26 cellular contexts compared by ENCODE assay signal in the genomic region with DNA sequence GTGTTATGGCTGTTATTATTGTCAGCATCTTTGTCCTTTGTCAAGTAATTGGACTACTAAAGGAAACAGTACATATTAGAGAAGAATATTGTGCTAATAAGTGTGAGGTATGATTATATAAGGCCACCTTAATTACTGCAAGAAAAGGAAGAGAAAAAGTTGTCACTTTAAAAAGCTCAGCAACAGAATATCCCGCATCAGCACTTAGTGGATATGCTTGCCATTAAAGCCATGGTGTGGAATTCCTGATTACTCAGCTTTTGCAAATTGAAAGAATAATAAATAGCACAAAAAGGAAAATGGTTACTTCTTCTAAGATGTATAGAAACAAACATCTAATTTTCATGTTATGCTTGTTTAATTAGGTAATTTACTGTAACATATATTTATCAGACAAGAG.
DNase-seq lines count a peak whose midpoint lies in the region; ATAC-seq, FAIRE-seq and TF ChIP-seq lines count a peak whose summit lies in the region.
"Had no signal": no experiment of that assay in that cellular context is flagged by ENCODE, and none has a peak within 500 bp of the region (broad histone marks: within the 10 kb centered on the region; RNA-seq: fewer than 3 reads in every experiment).

No MANE protein-coding gene starts in this region.

- H3K27ac ChIP-seq in HepG2 (ENCODE audit: extremely low read length, insufficient read depth, low read length) (no peak overlapping the region), right lobe of liver (no peak overlapping the region), IMR-90 (ENCODE audit: insufficient read depth, low read length) (no peak overlapping the region), H1 (ENCODE audit: low read depth, low read length) (no peak overlapping the region)
- no peak overlapping the region for H3K27ac ChIP-seq in naive thymus-derived CD4-positive, alpha-beta T cell (ENCODE audit: low read depth, low read length)
- H3K27ac ChIP-seq: 22Rv1, BLaER1 had no signal

- H3K27ac Mint-ChIP-seq in naive thymus-derived CD4-positive, alpha-beta T cell = no peak overlapping the region
- H3K27ac Mint-ChIP-seq: CD14-positive monocyte; CD4-positive, alpha-beta memory T cell; CD4-positive, CD25-positive, alpha-beta regulatory T cell; CD8-positive, alpha-beta memory T cell had no signal

- no peak overlapping the region for H2AK9ac ChIP-seq in IMR-90 (replicated peaks; ENCODE audit: low read depth, low read length, poor library complexity)

- H3K4ac ChIP-seq in IMR-90 (ENCODE audit: low read depth, low read length) (no peak overlapping the region), H1 (replicated peaks; ENCODE audit: insufficient read length, low read depth, low read length) (no peak overlapping the region)

- CTCF ChIA-PET in HepG2 (lab: Yijun Ruan, JAX; ENCODE audit: low intra/inter-chr PET ratio, low total read pairs) = no interaction called here
- CTCF ChIA-PET in IMR-90 (lab: Yijun Ruan, JAX) = no interaction called here
- CTCF ChIA-PET in H1 (lab: Charles Lee; ENCODE audit: partially characterized antibody) = no interaction called here
- CTCF ChIA-PET in naive thymus-derived CD4-positive, alpha-beta T cell (lab: Charles Lee) = no interaction called here

- ATAC-seq in HepG2 (no peak), right lobe of liver (no peak), IMR-90 (ENCODE audit: low read depth) (no peak), HG03460 (IDR thresholded peaks at IDR 0.05; ENCODE audit: unreplicated experiment) (no peak)
- ATAC-seq in naive thymus-derived CD4-positive, alpha-beta T cell = no peak
- ATAC-seq: GM12878 had no signal

- intact Hi-C loops in HepG2 (cut with micrococcal nuclease; ENCODE audit: unreplicated experiment) (no loop called here), right lobe of liver (cut with DNase I) (no loop called here), IMR-90 (cut with micrococcal nuclease) (no loop called here)
- intact Hi-C loops in naive thymus-derived CD4-positive, alpha-beta T cell (cut with micrococcal nuclease) = no loop called here

- BruUV-seq in HepG2 (replicated peaks; lab: Mats Ljungman, UMichigan) (no TSS peak), IMR-90 (replicated peaks; lab: Mats Ljungman, UMichigan) (no TSS peak)

- H3K4me3 ChIP-seq in HepG2 (replicated peaks in 1 of 3; ENCODE audit: insufficient read depth in 1 of 3, low read depth in 2 of 3, low read length in 3 of 3) (no peak overlapping the region), right lobe of liver (no peak overlapping the region), IMR-90 (ENCODE audit: insufficient read depth, low read depth, low read length) (no peak overlapping the region), H1 (ENCODE audit: extremely low read depth in 1 of 4, insufficient read depth in 2 of 4, low read depth in 3 of 4, low read length in 4 of 4) (no peak overlapping the region)
- H3K4me3 ChIP-seq in naive thymus-derived CD4-positive, alpha-beta T cell (ENCODE audit: low read length) = no peak overlapping the region
- H3K4me3 ChIP-seq: BLaER1, GM12878 had no signal

- no peak overlapping the region for H3K4me2 ChIP-seq in HepG2 (ENCODE audit: low read depth, low read length)
- H3K4me2 ChIP-seq in IMR-90 (ENCODE audit: low read depth, low read length) = no peak overlapping the region
- no peak overlapping the region for H3K4me2 ChIP-seq in H1 (ENCODE audit: insufficient read depth in 1 of 2, low read depth in 2 of 2, low read length in 2 of 2)
- H3K4me2 ChIP-seq: BLaER1 had no signal

- H3K79me2 ChIP-seq in HepG2 (ENCODE audit: insufficient read depth, low read length) (no peaks in the 10 kb centered on the region), H1 (ENCODE audit: control insufficient read depth in 1 of 2, insufficient read depth in 2 of 2, low read length in 2 of 2) (no peaks in the 10 kb centered on the region)

- no peaks in the 10 kb centered on the region for H3K4me1 Mint-ChIP-seq in naive thymus-derived CD4-positive, alpha-beta T cell
- H3K4me1 Mint-ChIP-seq: CD14-positive monocyte; CD4-positive, alpha-beta memory T cell; CD4-positive, CD25-positive, alpha-beta regulatory T cell; CD8-positive, alpha-beta memory T cell had no signal

- no peak for TF ChIP-seq EP300 in HepG2 (IDR thresholded peaks at IDR 0.05; ENCODE audit: low read depth in 2 of 2, low read length in 2 of 2)
- no peak for TF ChIP-seq EP300 in HepG2 (CRISPR knock-in tag; IDR thresholded peaks at IDR 0.05; ENCODE audit: borderline replicate concordance)
- no peak for TF ChIP-seq EP300 in H1 (IDR thresholded peaks at IDR 0.05; ENCODE audit: borderline replicate concordance in 1 of 2, low read depth in 2 of 2, low read length in 2 of 2)

- H3K56ac ChIP-seq in IMR-90 (ENCODE audit: extremely low read depth, insufficient read depth, low read length) (no peak overlapping the region), H1 (replicated peaks; ENCODE audit: insufficient read length, low read depth, low read length) (no peak overlapping the region)

- H3K36me3 Mint-ChIP-seq in naive thymus-derived CD4-positive, alpha-beta T cell = no peaks in the 10 kb centered on the region
- H3K36me3 Mint-ChIP-seq: CD14-positive monocyte; CD4-positive, alpha-beta memory T cell; CD4-positive, CD25-positive, alpha-beta regulatory T cell; CD8-positive, alpha-beta memory T cell had no signal

- H3K27me3 ChIP-seq in HepG2 (ENCODE audit: control insufficient read depth in 1 of 2, insufficient read depth in 2 of 2, low read length in 2 of 2) = no peaks in the 10 kb centered on the region
- H3K27me3 ChIP-seq in right lobe of liver = no peaks in the 10 kb centered on the region
- no peaks in the 10 kb centered on the region for H3K27me3 ChIP-seq in IMR-90 (ENCODE audit: control insufficient read depth, insufficient read depth, low read length)
- H3K27me3 ChIP-seq in H1 (replicated peaks in 1 of 4; ENCODE audit: control insufficient read depth in 3 of 4, extremely low read depth in 1 of 4, insufficient read depth in 3 of 4, low read length in 3 of 4) = no peaks in the 10 kb centered on the region
- H3K27me3 ChIP-seq in naive thymus-derived CD4-positive, alpha-beta T cell (ENCODE audit: control insufficient read depth in 2 of 2, insufficient read depth in 2 of 2, low read length in 2 of 2) = no peaks in the 10 kb centered on the region
- H3K27me3 ChIP-seq: BE2C, BLaER1 had no signal

- H3K23ac ChIP-seq in IMR-90 (ENCODE audit: low read depth, low read length) = no peak overlapping the region
- H3K23ac ChIP-seq in H1 (ENCODE audit: insufficient read length) = no peak overlapping the region

- no peak overlapping the region for H2AFZ ChIP-seq in HepG2 (ENCODE audit: low read length)
- H2AFZ ChIP-seq in IMR-90 (replicated peaks; ENCODE audit: low read length, poor library complexity) = no peak overlapping the region
- H2AFZ ChIP-seq in H1 (ENCODE audit: low read length) = no peak overlapping the region

- no peak overlapping the region for H2BK12ac ChIP-seq in H1 (ENCODE audit: low read depth, low read length)

- H2BK20ac ChIP-seq in IMR-90 (ENCODE audit: low read depth, low read length) (no peak overlapping the region), H1 (ENCODE audit: low read length) (no peak overlapping the region)

- FAIRE-seq in HepG2 (lab: Jason Lieb, UNC) (no peak), H1 (lab: Jason Lieb, UNC) (no peak)
- FAIRE-seq: GM12878, GM12892, GM19239 had no signal

- H3K9ac ChIP-seq in HepG2 (ENCODE audit: insufficient read depth, low read depth, low read length) (no peak overlapping the region), IMR-90 (ENCODE audit: low read depth, low read length) (no peak overlapping the region), H1 (replicated peaks in 1 of 4; ENCODE audit: extremely low read depth in 1 of 4, low read depth in 3 of 4, low read length in 3 of 4) (no peak overlapping the region)
- H3K9ac ChIP-seq: BLaER1 had no signal

- H3K36me3 ChIP-seq in HepG2 (replicated peaks in 1 of 2; ENCODE audit: control insufficient read depth in 1 of 2, insufficient read depth in 2 of 2, low read length in 2 of 2) = no peaks in the 10 kb centered on the region
- no peaks in the 10 kb centered on the region for H3K36me3 ChIP-seq in right lobe of liver
- no peaks in the 10 kb centered on the region for H3K36me3 ChIP-seq in IMR-90 (ENCODE audit: control insufficient read depth, insufficient read depth, low read length)
- H3K36me3 ChIP-seq in H1 (ENCODE audit: control insufficient read depth in 2 of 4, insufficient read depth in 4 of 4, low read length in 3 of 4) = no peaks in the 10 kb centered on the region
- no peaks in the 10 kb centered on the region for H3K36me3 ChIP-seq in naive thymus-derived CD4-positive, alpha-beta T cell (ENCODE audit: control insufficient read depth in 2 of 3, insufficient read depth in 3 of 3, low read length in 3 of 3)
- H3K36me3 ChIP-seq: BE2C, BLaER1 had no signal

- no peaks in the 10 kb centered on the region; the same call in none of the 2 replicates for H3K23me2 ChIP-seq in H1 (ENCODE audit: low read depth, low read length)

- H2AK5ac ChIP-seq in IMR-90 (ENCODE audit: low read depth, low read length) (no peak overlapping the region), H1 (ENCODE audit: low read depth, low read length) (no peak overlapping the region)

- dilution Hi-C loops in IMR-90 (cut with HindIII; ENCODE audit: low sequenced_read_pairs, unreplicated experiment) = no loop called here

- H4K5ac ChIP-seq in IMR-90 (ENCODE audit: low read depth, low read length) (no peak overlapping the region), H1 (ENCODE audit: insufficient read length, low read depth, low read length) (no peak overlapping the region)

- H3K9me3 ChIP-seq in HepG2 (ENCODE audit: low read length) (no peaks in the 10 kb centered on the region), right lobe of liver (no peaks in the 10 kb centered on the region), IMR-90 (ENCODE audit: control insufficient read depth, insufficient read depth, low read length) (peaks cover 1% of the 10 kb centered on the region; the same call in 1 of the 2 replicates), H1 (ENCODE audit: insufficient read depth in 2 of 2, low read depth in 1 of 2, low read length in 1 of 2) (no peaks in the 10 kb centered on the region)
- no peaks in the 10 kb centered on the region for H3K9me3 ChIP-seq in naive thymus-derived CD4-positive, alpha-beta T cell (ENCODE audit: control insufficient read depth in 2 of 3, low read length in 3 of 3)
- H3K9me3 ChIP-seq: BE2C, BLaER1 had no signal

- TF ChIP-seq CTCF in HepG2 (CRISPR knock-in tag; IDR thresholded peaks at IDR 0.05) (no peak), right lobe of liver (IDR thresholded peaks at IDR 0.05) (no peak), IMR-90 (conservative IDR thresholded peaks at IDR 0.05; ENCODE audit: low read depth, low read length) (no peak), H1 (IDR thresholded peaks at IDR 0.05; ENCODE audit: control extremely low read depth in 1 of 3, insufficient read depth in 1 of 3, low read depth in 1 of 3, low read length in 3 of 3) (no peak)

- H4K8ac ChIP-seq in IMR-90 (ENCODE audit: low read depth in 2 of 2, low read length in 2 of 2) (no peak overlapping the region), H1 (ENCODE audit: extremely low read depth, insufficient read depth, low read length) (no peak overlapping the region)

- H2BK5ac ChIP-seq in IMR-90 (ENCODE audit: low read depth, low read length, poor library complexity, severe bottlenecking) (no peak overlapping the region), H1 (ENCODE audit: low read depth, low read length) (no peak overlapping the region)

- no peak overlapping the region for H3K4me3 Mint-ChIP-seq in naive thymus-derived CD4-positive, alpha-beta T cell
- H3K4me3 Mint-ChIP-seq: CD14-positive monocyte; CD4-positive, alpha-beta memory T cell; CD4-positive, CD25-positive, alpha-beta regulatory T cell; CD8-positive, alpha-beta memory T cell had no signal

- H4K91ac ChIP-seq in IMR-90 (ENCODE audit: insufficient read depth, low read depth, low read length) (no peak overlapping the region), H1 (replicated peaks; ENCODE audit: insufficient read length, low read length) (no peak overlapping the region)

- POLR2A ChIA-PET in HepG2 (lab: Yijun Ruan, JAX) = no interaction called here
- POLR2A ChIA-PET in IMR-90 (lab: Charles Lee; ENCODE audit: unreplicated experiment) = no interaction called here
- POLR2A ChIA-PET in H1 (lab: Charles Lee; ENCODE audit: partially characterized antibody) = no interaction called here
- POLR2A ChIA-PET in naive thymus-derived CD4-positive, alpha-beta T cell (lab: Charles Lee) = no interaction called here

- H3K79me1 ChIP-seq in IMR-90 (ENCODE audit: low read depth in 1 of 2, low read length in 2 of 2) (no peaks in the 10 kb centered on the region), H1 (ENCODE audit: low read depth, low read length) (no peaks in the 10 kb centered on the region)

- H3K4me1 ChIP-seq in HepG2 (ENCODE audit: insufficient read depth, low read length) (no peaks in the 10 kb centered on the region), right lobe of liver (no peaks in the 10 kb centered on the region), IMR-90 (ENCODE audit: control insufficient read depth, insufficient read depth, low read length) (no peaks in the 10 kb centered on the region), H1 (replicated peaks in 1 of 4; ENCODE audit: control insufficient read depth in 3 of 4, insufficient read depth in 4 of 4, low read length in 3 of 4) (peaks cover 0 to 7% (median 3%) of the 10 kb centered on the region in 4 experiments; a peak in 4 of 7 replicates)
- no peaks in the 10 kb centered on the region for H3K4me1 ChIP-seq in naive thymus-derived CD4-positive, alpha-beta T cell (ENCODE audit: control insufficient read depth in 2 of 2, insufficient read depth in 2 of 2, low read length in 2 of 2)
- H3K4me1 ChIP-seq: BE2C had no signal

- peaks cover 0 to 10% (median 4%) of the 10 kb centered on the region in 5 donors for H3K27me3 Mint-ChIP-seq in naive thymus-derived CD4-positive, alpha-beta T cell
- H3K27me3 Mint-ChIP-seq: CD4-positive, alpha-beta memory T cell; CD4-positive, CD25-positive, alpha-beta regulatory T cell; CD8-positive, alpha-beta memory T cell had no signal

- peaks cover 0 to 3% (median 0%) of the 10 kb centered on the region in 11 donors for H3K9me3 Mint-ChIP-seq in naive thymus-derived CD4-positive, alpha-beta T cell

- WGBS in HepG2 (ENCODE audit: low lambda C conversion rate) = 0% methylated on average over 1 of the region's 1 CpG
- WGBS in right lobe of liver (ENCODE audit: insufficient coverage, low coverage, low lambda C conversion rate, missing lambda C conversion rate) = 36% methylated on average over 1 of the region's 1 CpG
- WGBS in IMR-90 (ENCODE audit: extremely low coverage in 2 of 2, insufficient read length in 1 of 2), 2 experiments = no CpG with 5 or more reads among the region's 1 CpG
- 100% methylated on average over 1 of the region's 1 CpG; no CpG with 5 or more reads in 1 of the 2 experiments for WGBS in H1 (ENCODE audit: extremely low coverage in 1 of 2, insufficient coverage in 1 of 2, insufficient read length in 1 of 2, insufficient replicate concordance in 2 of 2, low coverage in 1 of 2, low lambda C conversion rate in 2 of 2, missing lambda C conversion rate in 1 of 2), 2 experiments

- H2BK15ac ChIP-seq in IMR-90 (ENCODE audit: low read depth, low read length) (no peak overlapping the region), H1 (ENCODE audit: low read length) (no peak overlapping the region)

- TF ChIP-seq POLR2A in HepG2 (IDR thresholded peaks at IDR 0.05; ENCODE audit: insufficient read depth in 1 of 2, low read depth in 2 of 2, low read length in 2 of 2) = no peak
- TF ChIP-seq POLR2A in right lobe of liver (IDR thresholded peaks at IDR 0.05) = no peak
- TF ChIP-seq POLR2A in IMR-90 (IDR thresholded peaks at IDR 0.05; ENCODE audit: low read depth, low read length) = no peak
- no peak for TF ChIP-seq POLR2A in H1 (IDR thresholded peaks at IDR 0.05; ENCODE audit: control extremely low read depth in 1 of 2, low read depth in 2 of 2, low read length in 2 of 2)

- TF ChIP-seq RAD21 in HepG2 (CRISPR knock-in tag; IDR thresholded peaks at IDR 0.05) (no peak), IMR-90 (IDR thresholded peaks at IDR 0.05; ENCODE audit: low read length) (no peak), H1 (IDR thresholded peaks at IDR 0.05 in 1 of 2, conservative IDR thresholded peaks at IDR 0.05 in 1 of 2; ENCODE audit: low read depth in 2 of 2, low read length in 2 of 2) (no peak)

- in situ Hi-C loops in HepG2 (cut with HindIII; ENCODE audit: extremely low pct_ligation_motif_present, low pct_unique_long_range_greater_than_20kb) (no loop called here), IMR-90 (cut with MboI; ENCODE audit: low sequenced_read_pairs) (no loop called here)

- H3K9me1 ChIP-seq in IMR-90 (ENCODE audit: insufficient read depth, low read length) = no peaks in the 10 kb centered on the region

- no peak overlapping the region for H3K18ac ChIP-seq in IMR-90 (ENCODE audit: low read depth, low read length)
- H3K18ac ChIP-seq in H1 (ENCODE audit: extremely low read depth, low read length) = no peak overlapping the region

- no peak for DNase-seq in HepG2 (ENCODE audit: low spot score)
- no peak for DNase-seq in right lobe of liver
- no peak for DNase-seq in IMR-90
- no peak for DNase-seq in H1 (ENCODE audit: low read depth in 1 of 2, low spot score in 2 of 2)
- no peak for DNase-seq in naive thymus-derived CD4-positive, alpha-beta T cell
- DNase-seq: ACHN; BE2C; C1 segment of cervical spinal cord; CD4-positive, alpha-beta memory T cell; CD4-positive, CD25-positive, alpha-beta regulatory T cell; CD8-positive, alpha-beta memory T cell; COR-L47; DMS 273 treated with DMSO at 0.1 percent for 48 hours; DMS153; DMS53; DMS79; DND-41; EL; GDM1 had no signal

- H3K14ac ChIP-seq in IMR-90 (replicated peaks; ENCODE audit: low read depth, low read length) = no peak overlapping the region
- H3K14ac ChIP-seq in H1 (ENCODE audit: insufficient read length) = no peak overlapping the region

- H4K20me1 ChIP-seq in HepG2 (ENCODE audit: insufficient read depth, low read length) (no peaks in the 10 kb centered on the region), IMR-90 (ENCODE audit: insufficient read depth, low read length) (no peaks in the 10 kb centered on the region), H1 (replicated peaks in 1 of 2; ENCODE audit: control insufficient read depth in 1 of 2, insufficient read depth in 2 of 2, low read length in 2 of 2) (no peaks in the 10 kb centered on the region)
- H4K20me1 ChIP-seq: BLaER1 had no signal

- H2BK120ac ChIP-seq in IMR-90 (ENCODE audit: low read depth, low read length) (no peak overlapping the region), H1 (replicated peaks; ENCODE audit: low read depth, low read length) (no peak overlapping the region)
